1 cellular context compared by ENCODE assay signal in the genomic region with DNA sequence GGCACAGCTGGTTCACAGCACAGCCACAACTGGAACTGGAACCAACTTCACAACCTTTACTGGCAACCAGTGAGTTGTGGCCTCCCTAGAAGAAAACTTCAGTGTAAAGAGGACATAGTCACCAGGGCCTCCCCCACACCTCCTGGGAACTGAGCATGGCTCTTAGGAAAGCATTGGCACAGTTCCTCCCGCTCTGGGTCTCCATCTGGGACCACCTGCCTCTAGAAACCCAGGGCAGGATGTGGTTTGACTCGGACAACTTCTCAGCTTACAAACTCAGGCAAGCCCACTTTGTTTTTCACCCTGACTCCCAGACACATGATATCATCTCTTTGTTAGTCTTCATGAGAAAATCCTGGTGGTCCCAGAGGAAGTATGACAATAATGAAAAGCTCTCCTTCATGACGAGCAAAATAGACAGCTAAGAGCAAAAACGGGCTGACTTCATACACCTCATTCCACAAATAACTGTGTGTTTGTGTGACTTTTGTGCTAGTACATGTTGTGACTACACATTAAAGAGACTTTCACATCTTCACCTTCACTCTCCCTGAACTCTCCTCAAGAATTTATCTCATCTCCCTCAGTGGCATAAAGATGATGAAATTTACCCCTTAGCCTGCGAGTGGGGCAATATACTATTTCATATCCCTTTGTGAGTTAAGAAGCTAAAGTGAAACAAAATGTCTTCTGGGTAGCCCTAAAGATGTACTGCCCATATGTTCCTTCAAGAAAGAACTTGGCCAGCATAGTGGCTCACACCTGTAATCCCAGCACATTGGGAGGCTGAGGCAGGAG.
TF ChIP-seq lines count a peak whose summit lies in the region.

No MANE protein-coding gene starts in this region.

TF ChIP-seq in SK-N-SH, 30 proteins besides CTCF, POLR2A, EP300 and RAD21 (continued from another document):
- TF ChIP-seq, protein P1, sequence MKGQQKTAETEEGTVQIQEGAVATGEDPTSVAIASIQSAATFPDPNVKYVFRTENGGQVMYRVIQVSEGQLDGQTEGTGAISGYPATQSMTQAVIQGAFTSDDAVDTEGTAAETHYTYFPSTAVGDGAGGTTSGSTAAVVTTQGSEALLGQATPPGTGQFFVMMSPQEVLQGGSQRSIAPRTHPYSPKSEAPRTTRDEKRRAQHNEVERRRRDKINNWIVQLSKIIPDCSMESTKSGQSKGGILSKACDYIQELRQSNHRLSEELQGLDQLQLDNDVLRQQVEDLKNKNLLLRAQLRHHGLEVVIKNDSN (IDR thresholded peaks at IDR 0.05; ENCODE audit: borderline replicate concordance, low read depth) = no peak
- no peak for TF ChIP-seq SIN3A (IDR thresholded peaks at IDR 0.05; ENCODE audit: borderline replicate concordance, low read depth, low read length)
- TF ChIP-seq MAX (IDR thresholded peaks at IDR 0.05; ENCODE audit: low read depth) = no peak
- no peak for TF ChIP-seq RFX5 (IDR thresholded peaks at IDR 0.05; ENCODE audit: low read length)
- TF ChIP-seq RXRA (IDR thresholded peaks at IDR 0.05; ENCODE audit: borderline replicate concordance, low read depth) = no peak
- TF ChIP-seq IRF3 (IDR thresholded peaks at IDR 0.05; ENCODE audit: low read depth, low read length) = no peak
- TF ChIP-seq EZH2phosphoT487 (IDR thresholded peaks at IDR 0.05; ENCODE audit: borderline replicate concordance, low read depth) = no peak
TF ChIP-seq in SK-N-SH: peak in this region for 0.
